In genomic region chr16:81006472-81007311, GRCh38 we compare ENCODE assay signal across 8 cellular contexts. TPM values are rescaled to one million over a fixed set of nuclear protein-coding genes. Genes with fewer than 3 reads are reported as not detected.
DNase-seq lines count a peak whose midpoint lies in the region; ATAC-seq and TF ChIP-seq lines count a peak whose summit lies in the region.

Gene CENPN, plus strand, starts transcription at chr16:81007214. Its CDS starts 4,726 bp downstream, at chr16:81011940.
Gene CMC2, minus strand, starts transcription at chr16:81006885. Its CDS starts 9,491 bp downstream, at chr16:80997394.

- no peak for TF ChIP-seq CTCF in PC-3 (conservative IDR thresholded peaks at IDR 0.05; ENCODE audit: low read depth, low read length)
- TF ChIP-seq CTCF in mucosa of descending colon (IDR thresholded peaks at IDR 0.05), result no peak

- peak within 1 kb of the TSS; percentile 87 for H2AFZ ChIP-seq in PC-3 (ENCODE audit: low read length)

- H3K27ac ChIP-seq in PC-3 (ENCODE audit: low read length) (peak within 1 kb of the TSS; percentile 92), epithelial cell of prostate (peak within 1 kb of the TSS; percentile 88)

- H3F3A ChIP-seq in PC-3 (ENCODE audit: low read length, unreplicated experiment), result no peaks in the 10 kb centered on the region

- H3K4me1 ChIP-seq in PC-3 (ENCODE audit: insufficient read depth, low read length), result peaks cover 10% of the 10 kb centered on the region; the same call in 1 of the 2 replicates
- H3K4me1 ChIP-seq in mucosa of descending colon (ENCODE audit: low read depth), result peaks cover 19% of the 10 kb centered on the region

- POLR2A ChIA-PET in PC-3 (lab: Charles Lee; ENCODE audit: unreplicated experiment), result no interaction called here

- peak within 1 kb of the TSS; percentile 88 for H3K4me3 ChIP-seq in Jurkat, Clone E6-1 (ENCODE audit: low read length)
- H3K4me3 ChIP-seq in PC-3 (ENCODE audit: low read length), result peak within 1 kb of the TSS; percentile 99
- peak within 1 kb of the TSS; percentile 83 for H3K4me3 ChIP-seq in mucosa of descending colon

- CTCF ChIA-PET in PC-3 (lab: Charles Lee), result no interaction called here

- no peaks in the 10 kb centered on the region for H3K9me3 ChIP-seq in PC-3 (ENCODE audit: low read length)
- H3K9me3 ChIP-seq in mucosa of descending colon, result no peaks in the 10 kb centered on the region

- peak; percentile 94 for DNase-seq in DMS153 treated with DMSO at 0.1 percent for 48 hours (lab: John Stamatoyannopoulos, UW; ENCODE audit: unreplicated experiment)
- peak; percentile 97 for DNase-seq in Jurkat, Clone E6-1 (ENCODE audit: low read depth, low spot score)
- peak; percentile 93 for DNase-seq in PC-3
- DNase-seq in activated T-cell treated with anti-CD3 and anti-CD28 coated beads for 48 hours (ENCODE audit: low read depth), result peak; percentile 91
- DNase-seq in epithelial cell of prostate (ENCODE audit: low read depth, low spot score), result peak; percentile 95
- DNase-seq in mucosa of descending colon, result peak; percentile 99 to 100 (median 99)
- DNase-seq in stimulated activated CD8-positive, alpha-beta memory T cell treated with anti-CD3 and anti-CD28 coated beads, Interleukin-4, amount 100 ng/mL, for 1 hour (ENCODE audit: low read depth in 2 of 2, low spot score in 1 of 2), result peak; percentile 94 to 95

- H3K9me2 ChIP-seq in PC-3 (replicated peaks; ENCODE audit: low read length), result no peaks in the 10 kb centered on the region

- BruUV-seq in PC-3 (replicated peaks; lab: Mats Ljungman, UMichigan), result no TSS peak

- peaks cover 91% of the 10 kb centered on the region for H3K79me2 ChIP-seq in PC-3 (ENCODE audit: low read length)

- H3K27me3 ChIP-seq in PC-3 (ENCODE audit: low read length), result no peaks in the 10 kb centered on the region

- H3K36me3 ChIP-seq in PC-3 (ENCODE audit: low read depth, low read length) (peaks cover 5% of the 10 kb centered on the region; the same call in 1 of the 2 replicates), mucosa of descending colon (ENCODE audit: low read depth) (no peaks in the 10 kb centered on the region)

- intact Hi-C loops in PC-3 (cut with micrococcal nuclease), result loop anchor here (2.0 to 5.0 kb wide), 2 partner anchors 28 to 169 kb away; partner anchors contain the start of gene ATMIN
- intact Hi-C loops in mucosa of descending colon (cut with DNase I, micrococcal nuclease), result no loop called here

- H4K20me1 ChIP-seq in PC-3 (ENCODE audit: low read length), result peaks cover 18% of the 10 kb centered on the region; the same call in 1 of the 2 replicates

- ATAC-seq in GM21717 (IDR thresholded peaks at IDR 0.05; ENCODE audit: unreplicated experiment), result peak; percentile 85
- ATAC-seq in PC-3, result peak; percentile 90
- ATAC-seq in mucosa of descending colon, result peak; percentile 92

- peak within 1 kb of the TSS; percentile 96 for H3K9ac ChIP-seq in PC-3 (ENCODE audit: low read length)

- peak within 1 kb of the TSS; percentile 99 for H3K4me2 ChIP-seq in PC-3 (ENCODE audit: low read length)

RNA-seq across cellular contexts. Expression of gene CENPN, which starts in this region (rescaled TPM):
- polyA plus RNA-seq in Jurkat, Clone E6-1 (2012; ENCODE audit: insufficient read depth, insufficient read length), result 151 TPM
- total RNA-seq in PC-3 (2014; rRNA removed) (60.9 and 63.1 TPM in 2 replicates), mucosa of descending colon (10 to 100 TPM in 1 of 3 donors, 1 to 10 TPM in 2; 7.1 to 13.4 (median 7.6) TPM)

RNA-seq across cellular contexts. Expression of gene CMC2, which starts in this region (rescaled TPM):
- 126 TPM for polyA plus RNA-seq in Jurkat, Clone E6-1 (2012; ENCODE audit: insufficient read depth, insufficient read length)
- 75.3 and 86.2 TPM in 2 replicates for total RNA-seq in PC-3 (2014; rRNA removed)
- total RNA-seq in mucosa of descending colon, result 10 to 100 TPM; 42.1 to 52.7 (median 51.9) TPM

Comparison
In these comparisons a context has a peak if more than half of its experiments do, and no peak if none do; other contexts are left out.
1. Peak in every context shown above with its lines: DNase-seq, ATAC-seq, H3K4me3 ChIP-seq and H3K27ac ChIP-seq.